In genomic region chr11:15918674-15919073, GRCh38 we compare ENCODE assay signal across 25 cellular contexts.
"Had no signal": no experiment of that assay in that cellular context is flagged by ENCODE, and none has a peak within 500 bp of the region (broad histone marks: within the 10 kb centered on the region; RNA-seq: fewer than 3 reads in every experiment).

No MANE protein-coding gene starts in this region.

- H3K4me1 Mint-ChIP-seq: activated CD4-positive, alpha-beta T cell treated with anti-CD3 and anti-CD28 coated beads, Interleukin-2, amount 10 ng/mL, durations not matched to agents 24 days and 14 days; activated naive CD8-positive, alpha-beta T cell treated with anti-CD3 and anti-CD28 coated beads for 36 hours; activated T-helper 17 cell treated with anti-CD3 and anti-CD28 coated beads, Interleukin-2, amount 50 U/mL, for 72 hours had no signal

- ATAC-seq: activated CD8-positive, alpha-beta T cell treated with anti-CD3 and anti-CD28 coated beads for 36 hours; activated T-cell treated with anti-CD3 and anti-CD28 coated beads, Interleukin-2, amount 50 U/mL, for 72 hours; activated T-helper 17 cell treated with anti-CD3 and anti-CD28 coated beads, Interleukin-2, amount 50 U/mL, for 72 hours; PC-3 had no signal

- H3K27ac Mint-ChIP-seq: activated CD4-positive, alpha-beta T cell treated with anti-CD3 and anti-CD28 coated beads, Interleukin-2, amount 10 ng/mL, durations not matched to agents 24 days and 14 days; activated CD8-positive, alpha-beta T cell treated with anti-CD3 and anti-CD28 coated beads for 36 hours; activated naive CD8-positive, alpha-beta T cell treated with anti-CD3 and anti-CD28 coated beads for 36 hours; activated T-cell treated with anti-CD3 and anti-CD28 coated beads, Interleukin-2, amount 50 U/mL, for 72 hours; activated T-helper 17 cell treated with anti-CD3 and anti-CD28 coated beads, Interleukin-2, amount 50 U/mL, for 72 hours had no signal

- H3K4me3 ChIP-seq: Peyer's patch, SJSA1 had no signal

- H3K27ac ChIP-seq: brain microvascular endothelial cell, KMS-11, Peyer's patch, SJSA1 had no signal

- H3K36me3 ChIP-seq: brain microvascular endothelial cell, Peyer's patch, SJSA1 had no signal

- H3K27me3 ChIP-seq: brain microvascular endothelial cell, Peyer's patch, SJSA1 had no signal

- H3K9me3 ChIP-seq: Peyer's patch, SJSA1 had no signal

- H3K9me3 Mint-ChIP-seq: activated CD4-positive, alpha-beta T cell treated with anti-CD3 and anti-CD28 coated beads, Interleukin-2, amount 10 ng/mL, durations not matched to agents 24 days and 14 days; activated CD8-positive, alpha-beta T cell treated with anti-CD3 and anti-CD28 coated beads for 36 hours; activated naive CD8-positive, alpha-beta T cell treated with anti-CD3 and anti-CD28 coated beads for 36 hours; activated T-helper 17 cell treated with anti-CD3 and anti-CD28 coated beads, Interleukin-2, amount 50 U/mL, for 72 hours had no signal

- DNase-seq: activated CD4-positive, alpha-beta T cell treated with anti-CD3 and anti-CD28 coated beads, Interleukin-2, amount 10 ng/mL, durations not matched to agents 24 days and 14 days; activated CD4-positive, alpha-beta T cell treated with anti-CD3 and anti-CD28 coated beads, Interleukin-2, amount 50 U/mL, for 4 hours; activated CD8-positive, alpha-beta T cell treated with anti-CD3 and anti-CD28 coated beads for 36 hours; activated naive CD4-positive, alpha-beta T cell; activated naive CD4-positive, alpha-beta T cell treated with anti-CD3 and anti-CD28 coated beads, Interleukin-2, amount 50 U/mL, for 16 hours; activated naive CD8-positive, alpha-beta T cell treated with anti-CD3 and anti-CD28 coated beads for 36 hours; activated T-cell treated with anti-CD3 and anti-CD28 coated beads, Interleukin-2, amount 50 U/mL, for 1 hour; activated T-cell treated with anti-CD3 and anti-CD28 coated beads, Interleukin-2, amount 50 U/mL, for 72 hours; amniotic stem cell; aorta; brain microvascular endothelial cell; central memory CD4-positive, alpha-beta T cell; MM.1S; MV-4-11; NCI-H226; NCI-H446 treated with DMSO at 0.1 percent for 48 hours; NCI-H526; NK-92 treated with Interleukin-12 subunit alpha and Interleukin-12 subunit beta, amount 100 ng/mL, for 24 hours; PC-3; Peyer's patch; RPMI8226; T1000 had no signal

- H3K27me3 Mint-ChIP-seq: activated CD4-positive, alpha-beta T cell treated with anti-CD3 and anti-CD28 coated beads, Interleukin-2, amount 10 ng/mL, durations not matched to agents 24 days and 14 days; activated CD8-positive, alpha-beta T cell treated with anti-CD3 and anti-CD28 coated beads for 36 hours; activated naive CD8-positive, alpha-beta T cell treated with anti-CD3 and anti-CD28 coated beads for 36 hours had no signal

- H3K4me1 ChIP-seq: Peyer's patch, SJSA1 had no signal

- H3K4me3 Mint-ChIP-seq: activated CD4-positive, alpha-beta T cell treated with anti-CD3 and anti-CD28 coated beads, Interleukin-2, amount 10 ng/mL, durations not matched to agents 24 days and 14 days; activated CD8-positive, alpha-beta T cell treated with anti-CD3 and anti-CD28 coated beads for 36 hours; activated naive CD8-positive, alpha-beta T cell treated with anti-CD3 and anti-CD28 coated beads for 36 hours; activated T-cell treated with anti-CD3 and anti-CD28 coated beads, Interleukin-2, amount 50 U/mL, for 72 hours; activated T-helper 17 cell treated with anti-CD3 and anti-CD28 coated beads, Interleukin-2, amount 50 U/mL, for 72 hours had no signal
